20 cellular contexts compared by ENCODE assay signal in genomic region chr11:2122907-2123627, GRCh38. TPM values are rescaled to one million over a fixed set of nuclear protein-coding genes. Genes with fewer than 3 reads are reported as not detected.
DNase-seq lines count a peak whose midpoint lies in the region; ATAC-seq and TF ChIP-seq lines count a peak whose summit lies in the region.
"Had no signal": no experiment of that assay in that cellular context is flagged by ENCODE, and none has a peak within 500 bp of the region (broad histone marks: within the 10 kb centered on the region; RNA-seq: fewer than 3 reads in every experiment).

No MANE protein-coding gene starts in this region.

- intact Hi-C loops in PC-9 (cut with micrococcal nuclease; ENCODE audit: unreplicated experiment): no loop called here
- intact Hi-C loops in MCF 10A (cut with micrococcal nuclease): no loop called here

- H3K27ac ChIP-seq in PC-9 (no peak overlapping the region), hepatocyte (peak overlapping the region; percentile 50)
- H3K27ac ChIP-seq: C4-2B, skin epidermis had no signal

- no peak overlapping the region for H3K4me3 ChIP-seq in PC-9
- H3K4me3 ChIP-seq in hepatocyte: no peak overlapping the region
- H3K4me3 ChIP-seq in skeletal muscle satellite cell (ENCODE audit: low read length): no peak overlapping the region
- H3K4me3 ChIP-seq: skin epidermis had no signal

- H3K9me3 ChIP-seq in PC-9 (ENCODE audit: insufficient read depth, low read depth) (no peaks in the 10 kb centered on the region), hepatocyte (ENCODE audit: low read depth) (no peaks in the 10 kb centered on the region), skeletal muscle satellite cell (replicated peaks; ENCODE audit: low read length) (no peaks in the 10 kb centered on the region)

- BruUV-seq in PC-9 (replicated peaks; lab: Mats Ljungman, UMichigan) (no TSS peak), MCF 10A (replicated peaks; lab: Mats Ljungman, UMichigan) (no TSS peak)

- no peaks in the 10 kb centered on the region for H3K36me3 Mint-ChIP-seq in MCF 10A (ENCODE audit: insufficient read depth, unreplicated experiment)
- H3K36me3 Mint-ChIP-seq: activated naive CD8-positive, alpha-beta T cell treated with anti-CD3 and anti-CD28 coated beads, Interleukin-2, amount 10 ng/mL, durations not matched to agents 7 days and 5 days; stimulated activated memory B cell treated with anti-CD40 and anti-IgM and Interleukin-4, amounts not matched to agents 10 μg/mL and 1 μg/mL and 100 μg/mL, for 72 hours had no signal

- H3K4me1 Mint-ChIP-seq in MCF 10A (ENCODE audit: insufficient read depth, unreplicated experiment): peaks cover 5% of the 10 kb centered on the region
- H3K4me1 Mint-ChIP-seq: activated naive CD8-positive, alpha-beta T cell treated with anti-CD3 and anti-CD28 coated beads, Interleukin-2, amount 10 ng/mL, durations not matched to agents 7 days and 5 days; stimulated activated memory B cell treated with anti-CD40 and anti-IgM and Interleukin-4, amounts not matched to agents 10 μg/mL and 1 μg/mL and 100 μg/mL, for 72 hours had no signal

- DNase-seq in DMS 273 (lab: John Stamatoyannopoulos, UW; ENCODE audit: unreplicated experiment): peak; percentile 12
- DNase-seq in DMS 273 treated with DMSO at 0.1 percent for 48 hours (lab: John Stamatoyannopoulos, UW): no peak
- no peak for DNase-seq in PC-9
- DNase-seq in hepatocyte (ENCODE audit: low spot score): no peak
- no peak for DNase-seq in MCF 10A (ENCODE audit: unreplicated experiment)
- no peak for DNase-seq in NCI-H146 (lab: John Stamatoyannopoulos, UW)
- DNase-seq: activated naive CD8-positive, alpha-beta T cell treated with anti-CD3 and anti-CD28 coated beads, Interleukin-2, amount 10 ng/mL, durations not matched to agents 7 days and 5 days; activated T-cell treated with anti-CD3 and anti-CD28 coated beads, Interleukin-2, amount 50 U/mL, for 4 hours; effector memory CD4-positive, alpha-beta T cell; Kasumi-1; kidney glomerular epithelial cell; occipital lobe; trophoblast cell had no signal

- peaks cover 69% of the 10 kb centered on the region for H3K27me3 Mint-ChIP-seq in MCF 10A (ENCODE audit: insufficient read depth, unreplicated experiment)

- no peaks in the 10 kb centered on the region for H3K79me2 ChIP-seq in PC-9 (ENCODE audit: low read depth)
- no peaks in the 10 kb centered on the region for H3K79me2 ChIP-seq in hepatocyte

- no peak overlapping the region for H3K27ac Mint-ChIP-seq in MCF 10A (ENCODE audit: low read depth, unreplicated experiment)
- H3K27ac Mint-ChIP-seq: activated naive CD8-positive, alpha-beta T cell treated with anti-CD3 and anti-CD28 coated beads, Interleukin-2, amount 10 ng/mL, durations not matched to agents 7 days and 5 days; stimulated activated memory B cell treated with anti-CD40 and anti-IgM and Interleukin-4, amounts not matched to agents 10 μg/mL and 1 μg/mL and 100 μg/mL, for 72 hours had no signal

- peak overlapping the region; percentile 59 for H3K9ac ChIP-seq in skeletal muscle satellite cell (ENCODE audit: low read depth, low read length)

- TF ChIP-seq CTCF in PC-9 (conservative IDR thresholded peaks at IDR 0.05): no peak
- TF ChIP-seq CTCF in hepatocyte (IDR thresholded peaks at IDR 0.05; ENCODE audit: poor library complexity): no peak
- no peak for TF ChIP-seq CTCF in MCF 10A (IDR thresholded peaks at IDR 0.05; ENCODE audit: unreplicated experiment)

- no peak for ATAC-seq in HG02852 (IDR thresholded peaks at IDR 0.05; ENCODE audit: unreplicated experiment)
- ATAC-seq: stimulated activated memory B cell treated with anti-CD40 and anti-IgM and Interleukin-4, amounts not matched to agents 10 μg/mL and 1 μg/mL and 100 μg/mL, for 72 hours had no signal

- H3K4me3 Mint-ChIP-seq in MCF 10A (ENCODE audit: unreplicated experiment): no peak overlapping the region
- H3K4me3 Mint-ChIP-seq: activated naive CD8-positive, alpha-beta T cell treated with anti-CD3 and anti-CD28 coated beads, Interleukin-2, amount 10 ng/mL, durations not matched to agents 7 days and 5 days; activated T-cell treated with anti-CD3 and anti-CD28 coated beads, Interleukin-2, amount 50 U/mL, for 4 hours; stimulated activated memory B cell treated with anti-CD40 and anti-IgM and Interleukin-4, amounts not matched to agents 10 μg/mL and 1 μg/mL and 100 μg/mL, for 72 hours had no signal

- POLR2A ChIA-PET in PC-9 (lab: Charles Lee; ENCODE audit: unreplicated experiment) (interaction anchor here (0.6 kb wide), 1 partner anchor 46 kb away, joined by 3 read pairs; no protein-coding TSS in a partner anchor), MCF 10A (lab: Yijun Ruan, JAX) (no interaction called here)

- H4K20me1 ChIP-seq in PC-9 (ENCODE audit: insufficient read depth) (no peaks in the 10 kb centered on the region), hepatocyte (ENCODE audit: insufficient read depth, poor library complexity, severe bottlenecking) (no peaks in the 10 kb centered on the region)

- H2AFZ ChIP-seq in PC-9 (no peak overlapping the region), hepatocyte (no peak overlapping the region)

- peaks cover 13% of the 10 kb centered on the region for H3K9me3 Mint-ChIP-seq in MCF 10A (ENCODE audit: unreplicated experiment)
- H3K9me3 Mint-ChIP-seq: activated naive CD8-positive, alpha-beta T cell treated with anti-CD3 and anti-CD28 coated beads, Interleukin-2, amount 10 ng/mL, durations not matched to agents 7 days and 5 days; activated T-cell treated with anti-CD3 and anti-CD28 coated beads, Interleukin-2, amount 50 U/mL, for 4 hours had no signal

- H3K36me3 ChIP-seq in PC-9 (ENCODE audit: low read depth) (no peaks in the 10 kb centered on the region), hepatocyte (replicated peaks; ENCODE audit: insufficient read depth, low read depth) (no peaks in the 10 kb centered on the region), skeletal muscle satellite cell (ENCODE audit: insufficient read depth, low read length) (no peaks in the 10 kb centered on the region)

- WGBS in hepatocyte (ENCODE audit: low lambda C conversion rate, missing lambda C conversion rate): 89% methylated on average over 7 of the region's 13 CpGs

- H3K4me2 ChIP-seq in PC-9 (peak overlapping the region; percentile 56; the same call in 1 of the 2 replicates), hepatocyte (peak overlapping the region; percentile 45), skeletal muscle satellite cell (ENCODE audit: low read length) (peak overlapping the region; percentile 44)

- 0 out of 2 replicates have a peak, but pooled peaks cover 8% of the 10 kb centered on the region for H3K27me3 ChIP-seq in PC-9 (ENCODE audit: insufficient read depth, low read depth)
- H3K27me3 ChIP-seq in hepatocyte: no peaks in the 10 kb centered on the region
- peaks cover 12% of the 10 kb centered on the region for H3K27me3 ChIP-seq in skeletal muscle satellite cell (ENCODE audit: control insufficient read depth, insufficient read depth, low read length)

- no peaks in the 10 kb centered on the region for H3K9me2 ChIP-seq in PC-9 (ENCODE audit: insufficient read depth)
- H3K9me2 ChIP-seq in hepatocyte (replicated peaks; ENCODE audit: insufficient read depth): no peaks in the 10 kb centered on the region

- H3F3A ChIP-seq in PC-9 (ENCODE audit: insufficient read depth, low read depth): no peaks in the 10 kb centered on the region

- H3K4me1 ChIP-seq in PC-9 (replicated peaks; ENCODE audit: insufficient read depth) (peaks cover 6% of the 10 kb centered on the region), hepatocyte (ENCODE audit: insufficient read depth) (peaks cover 26% of the 10 kb centered on the region), skeletal muscle satellite cell (ENCODE audit: control insufficient read depth, insufficient read depth, low read length) (peaks cover 16% of the 10 kb centered on the region)

- CTCF ChIA-PET in PC-9 (lab: Charles Lee) (no interaction called here), MCF 10A (lab: Yijun Ruan, JAX) (interaction anchor here (0.5 to 2.2 kb wide), 3 partner anchors 29 to 1284 kb away, joined by 3 to 6 read pairs (median 3); no protein-coding TSS in a partner anchor)

RNA-seq across cellular contexts. Expression of gene IGF2, which starts 16.1 kb away (rescaled TPM):
- total RNA-seq in PC-9 (2021) (0.15 and 0.24 TPM in 2 replicates), hepatocyte (1,323 and 1,507 TPM in 2 replicates), MCF 10A (2022) (0.29 and 0.35 TPM in 2 replicates)
- 2,911 and 3,175 TPM in 2 replicates for polyA plus RNA-seq in hepatocyte
- 0.76 and 8.7 TPM in 2 replicates for total RNA-seq in skeletal muscle satellite cell (2012; rRNA removed)
- total RNA-seq: activated naive CD8-positive, alpha-beta T cell treated with anti-CD3 and anti-CD28 coated beads, Interleukin-2, amount 10 ng/mL, durations not matched to agents 7 days and 5 days; mononuclear cell had no signal

RNA-seq across cellular contexts. Expression of gene INS, which starts 37.9 kb away (rescaled TPM):
- total RNA-seq in PC-9 (2021) (not detected in 2 replicates), hepatocyte (not detected in 2 replicates), MCF 10A (2022) (not detected in 2 replicates)
- polyA plus RNA-seq in hepatocyte: not detected in 2 replicates
- not detected in 2 replicates for total RNA-seq in skeletal muscle satellite cell (2012; rRNA removed)
- total RNA-seq: activated naive CD8-positive, alpha-beta T cell treated with anti-CD3 and anti-CD28 coated beads, Interleukin-2, amount 10 ng/mL, durations not matched to agents 7 days and 5 days; activated T-cell treated with anti-CD3 and anti-CD28 coated beads, Interleukin-2, amount 50 U/mL, for 4 hours; cardiac septum; mononuclear cell; occipital lobe had no signal

RNA-seq across cellular contexts. Expression of gene TH, which starts 48.5 kb away (rescaled TPM):
- total RNA-seq in PC-9 (2021): 2.2 and 2.5 TPM in 2 replicates
- 0.92 and 2.6 TPM in 2 replicates for total RNA-seq in hepatocyte
- 5.6 and 15.3 TPM in 2 replicates for polyA plus RNA-seq in hepatocyte
- under 0.01 TPM in 1 of 2 replicates, not detected in the other for total RNA-seq in skeletal muscle satellite cell (2012; rRNA removed)
- 0.20 and 1.1 TPM in 2 replicates for total RNA-seq in MCF 10A (2022)
- total RNA-seq: activated naive CD8-positive, alpha-beta T cell treated with anti-CD3 and anti-CD28 coated beads, Interleukin-2, amount 10 ng/mL, durations not matched to agents 7 days and 5 days; activated T-cell treated with anti-CD3 and anti-CD28 coated beads, Interleukin-2, amount 50 U/mL, for 4 hours; cardiac septum; mononuclear cell; occipital lobe had no signal

Comparison
In these comparisons a context has a peak if more than half of its experiments do, and no peak if none do; other contexts are left out.
1. RNA of gene IGF2, which starts 16.1 kb away (total RNA-seq): 1,323 to 1,507 TPM in hepatocyte; 0.29 to 0.35 TPM in MCF 10A and 0.15 to 0.24 TPM in PC-9; every median in the first group is over 100 times any median in the second.
2. Peak in every context shown above with its lines, with median percentiles within 50 percentile points of each other: H3K4me2 ChIP-seq.